In the genomic region with DNA sequence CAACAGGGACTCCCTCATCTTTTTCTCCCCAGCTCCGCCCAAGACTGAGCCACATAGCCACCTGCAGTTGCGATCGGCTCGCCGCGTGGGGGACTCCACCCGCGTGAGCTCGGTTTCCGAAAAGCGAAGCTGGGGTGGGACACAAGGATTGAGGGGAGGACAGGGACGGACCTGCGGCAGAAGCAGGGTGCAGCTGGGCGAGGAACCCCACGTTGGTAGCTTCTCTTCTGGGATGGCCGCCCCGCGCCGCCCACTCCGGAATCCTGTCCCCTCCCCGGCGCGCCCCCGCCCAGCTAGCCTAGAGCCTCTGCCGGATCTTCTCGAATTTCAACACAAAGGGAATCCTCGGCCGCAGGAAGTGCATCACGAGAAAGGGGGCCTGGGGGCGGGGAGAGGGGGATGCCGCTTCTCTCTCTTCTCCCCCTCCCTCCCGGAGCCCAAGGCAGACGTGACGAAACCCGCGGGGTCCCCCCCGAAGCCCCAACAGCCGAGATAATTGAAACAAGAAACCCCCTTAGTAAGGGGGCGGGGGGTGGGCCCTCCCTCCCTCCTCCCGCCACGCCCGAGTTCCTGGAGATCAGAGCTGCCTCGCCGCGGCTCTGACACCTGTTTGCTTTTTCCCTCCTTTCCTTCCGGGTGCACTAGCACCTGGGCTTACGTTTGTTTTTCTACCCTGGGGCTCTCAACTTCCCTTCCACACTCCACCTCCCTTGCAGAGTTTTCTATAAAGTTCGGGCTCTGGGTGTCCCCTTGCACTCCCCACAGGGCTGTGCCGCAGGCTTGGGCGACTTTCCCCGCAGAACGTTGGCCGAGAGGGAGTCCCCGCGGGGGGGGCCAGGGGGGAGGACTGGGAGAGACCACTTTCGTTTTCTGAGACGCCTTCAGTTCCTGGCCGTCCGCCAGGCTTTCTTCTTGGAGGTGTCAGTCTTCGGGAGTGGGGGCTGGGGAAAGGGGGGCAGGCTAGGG, we compare ENCODE assay signal across 8 cellular contexts. TPM values are rescaled to one million over a fixed set of nuclear protein-coding genes. Genes with fewer than 3 reads are reported as not detected.
A peak's percentile ranks its signal among the peaks of the same experiment; 100 is the strongest.
DNase-seq lines count a peak whose midpoint lies in the region; ATAC-seq and TF ChIP-seq lines count a peak whose summit lies in the region.

No MANE protein-coding gene starts in this region.

- H3K36me3 Mint-ChIP-seq in activated naive CD8-positive, alpha-beta T cell treated with anti-CD3 and anti-CD28 coated beads for 36 hours: no peaks in the 10 kb centered on the region

- H3K4me2 ChIP-seq in MM.1S (ENCODE audit: low read depth, low read length) (peak overlapping the region; percentile 93), osteoblast (ENCODE audit: insufficient read depth, low read length) (peak overlapping the region; percentile 82)

- H3K4me1 ChIP-seq in MM.1S (ENCODE audit: low read length): no peaks in the 10 kb centered on the region
- H3K4me1 ChIP-seq in cardiac muscle cell (ENCODE audit: low read depth): no peaks in the 10 kb centered on the region
- no peaks in the 10 kb centered on the region for H3K4me1 ChIP-seq in osteoblast (ENCODE audit: insufficient read depth, low read length)
- H3K4me1 ChIP-seq in thymus (ENCODE audit: control insufficient read depth, insufficient read depth, low read length): peaks cover 8% of the 10 kb centered on the region

- H3K4me3 ChIP-seq in MM.1S (ENCODE audit: low read length) (peak overlapping the region; percentile 72), cardiac muscle cell (peak overlapping the region; percentile 44), osteoblast (ENCODE audit: insufficient read depth, low read length) (peak overlapping the region; percentile 71), thymus (ENCODE audit: low read length) (peak overlapping the region; percentile 50)

- DNase-seq in ELR (ENCODE audit: low read depth) (peak; percentile 34), HCEC 1CT (peak; percentile 17), MM.1S (peak; percentile 83), cardiac muscle cell (ENCODE audit: low read depth in 1 of 2, low spot score in 1 of 2) (peak; percentile 67 to 94), osteoblast (ENCODE audit: insufficient read length, low spot score, missing footprints) (peak; percentile 73)
- DNase-seq in activated naive CD8-positive, alpha-beta T cell treated with anti-CD3 and anti-CD28 coated beads for 36 hours: peak; percentile 73

- H3K4me1 Mint-ChIP-seq in activated naive CD8-positive, alpha-beta T cell treated with anti-CD3 and anti-CD28 coated beads for 36 hours: peaks cover 9% of the 10 kb centered on the region

- H3K4me3 Mint-ChIP-seq in activated naive CD8-positive, alpha-beta T cell treated with anti-CD3 and anti-CD28 coated beads for 36 hours: peak overlapping the region; percentile 90

- H2AFZ ChIP-seq in MM.1S (ENCODE audit: low read length): peak overlapping the region; percentile 83
- peak overlapping the region; percentile 83 for H2AFZ ChIP-seq in osteoblast (ENCODE audit: low read length)

- no peaks in the 10 kb centered on the region for H3K9me3 Mint-ChIP-seq in activated naive CD8-positive, alpha-beta T cell treated with anti-CD3 and anti-CD28 coated beads for 36 hours

- H3K36me3 ChIP-seq in MM.1S (replicated peaks; ENCODE audit: insufficient read depth, low read length) (no peaks in the 10 kb centered on the region), cardiac muscle cell (no peaks in the 10 kb centered on the region), osteoblast (ENCODE audit: insufficient read depth, low read length) (no peaks in the 10 kb centered on the region), thymus (ENCODE audit: control insufficient read depth, insufficient read depth) (no peaks in the 10 kb centered on the region)

- TF ChIP-seq CTCF in MM.1S (IDR thresholded peaks at IDR 0.05; ENCODE audit: low read length) (peak; percentile 67), cardiac muscle cell (IDR thresholded peaks at IDR 0.05; ENCODE audit: low read depth, low read length) (peak; percentile 47), osteoblast (IDR thresholded peaks at IDR 0.05; ENCODE audit: extremely low read depth, low read depth, low read length) (peak; percentile 27)

- H3K79me2 ChIP-seq in MM.1S (ENCODE audit: low read length) (no peaks in the 10 kb centered on the region), osteoblast (ENCODE audit: insufficient read depth, low read length) (no peaks in the 10 kb centered on the region)

- H4K20me1 ChIP-seq in MM.1S (ENCODE audit: insufficient read depth, low read length) (no peaks in the 10 kb centered on the region), osteoblast (ENCODE audit: insufficient read depth, low read length) (no peaks in the 10 kb centered on the region)

- ATAC-seq in SK-N-SH treated with all-trans-retinoic acid at 6 μM for 48 hours: peak; percentile 96

- H3K9me2 ChIP-seq in MM.1S (replicated peaks; ENCODE audit: insufficient read depth, low read length): no peaks in the 10 kb centered on the region

- H3F3A ChIP-seq in MM.1S (ENCODE audit: insufficient read depth, low read length): peaks cover 6% of the 10 kb centered on the region

- H3K9ac ChIP-seq in MM.1S (ENCODE audit: low read length): peak overlapping the region; percentile 57; the same call in 1 of the 2 replicates

- under 1% methylated on average over 60 of the region's 60 CpGs for WGBS in thymus

- H3K27ac ChIP-seq in MM.1S (ENCODE audit: low read length) (peak overlapping the region; percentile 70; the same call in 1 of the 2 replicates), cardiac muscle cell (peak overlapping the region; percentile 3), osteoblast (ENCODE audit: low read depth, low read length) (no peak overlapping the region), thymus (ENCODE audit: low read depth) (peak overlapping the region; percentile 84)

- H3K27me3 ChIP-seq in MM.1S (replicated peaks; ENCODE audit: insufficient read depth, low read length) (peaks cover 17% of the 10 kb centered on the region), cardiac muscle cell (peaks cover 19% of the 10 kb centered on the region), osteoblast (ENCODE audit: insufficient read depth, low read length) (peaks cover 6% of the 10 kb centered on the region), thymus (ENCODE audit: control insufficient read depth, insufficient read depth) (peaks cover 23% of the 10 kb centered on the region)

- H3K27me3 Mint-ChIP-seq in activated naive CD8-positive, alpha-beta T cell treated with anti-CD3 and anti-CD28 coated beads for 36 hours: peaks cover 54% of the 10 kb centered on the region

- H3K27ac Mint-ChIP-seq in activated naive CD8-positive, alpha-beta T cell treated with anti-CD3 and anti-CD28 coated beads for 36 hours: peak overlapping the region; percentile 77

- H3K9me3 ChIP-seq in MM.1S (replicated peaks; ENCODE audit: insufficient read depth, low read length) (no peaks in the 10 kb centered on the region), cardiac muscle cell (ENCODE audit: low read depth) (no peaks in the 10 kb centered on the region), osteoblast (ENCODE audit: low read depth, low read length) (no peaks in the 10 kb centered on the region), thymus (ENCODE audit: control insufficient read depth) (peaks cover 1% of the 10 kb centered on the region)

TF ChIP-seq in SK-N-SH treated with all-trans-retinoic acid at 6 μM for 48 hours, 23 proteins besides CTCF, POLR2A, EP300 and RAD21 (continues in another document):
- TF ChIP-seq ARNTL (CRISPR knock-in tag; IDR thresholded peaks at IDR 0.05; ENCODE audit: borderline replicate concordance, low read depth): no peak
- peak; percentile 13; the same call in 1 of the 2 replicates for TF ChIP-seq TCF4 (CRISPR knock-in tag; IDR thresholded peaks at IDR 0.05; ENCODE audit: borderline replicate concordance)
- TF ChIP-seq, protein P1, sequence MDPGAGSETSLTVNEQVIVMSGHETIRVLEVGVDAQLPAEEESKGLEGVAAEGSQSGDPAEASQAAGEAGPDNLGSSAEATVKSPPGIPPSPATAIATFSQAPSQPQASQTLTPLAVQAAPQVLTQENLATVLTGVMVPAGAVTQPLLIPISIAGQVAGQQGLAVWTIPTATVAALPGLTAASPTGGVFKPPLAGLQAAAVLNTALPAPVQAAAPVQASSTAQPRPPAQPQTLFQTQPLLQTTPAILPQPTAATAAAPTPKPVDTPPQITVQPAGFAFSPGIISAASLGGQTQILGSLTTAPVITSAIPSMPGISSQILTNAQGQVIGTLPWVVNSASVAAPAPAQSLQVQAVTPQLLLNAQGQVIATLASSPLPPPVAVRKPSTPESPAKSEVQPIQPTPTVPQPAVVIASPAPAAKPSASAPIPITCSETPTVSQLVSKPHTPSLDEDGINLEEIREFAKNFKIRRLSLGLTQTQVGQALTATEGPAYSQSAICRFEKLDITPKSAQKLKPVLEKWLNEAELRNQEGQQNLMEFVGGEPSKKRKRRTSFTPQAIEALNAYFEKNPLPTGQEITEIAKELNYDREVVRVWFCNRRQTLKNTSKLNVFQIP (CRISPR knock-in tag; IDR thresholded peaks at IDR 0.05; ENCODE audit: borderline replicate concordance, low read depth): no peak
- TF ChIP-seq, protein P2, sequence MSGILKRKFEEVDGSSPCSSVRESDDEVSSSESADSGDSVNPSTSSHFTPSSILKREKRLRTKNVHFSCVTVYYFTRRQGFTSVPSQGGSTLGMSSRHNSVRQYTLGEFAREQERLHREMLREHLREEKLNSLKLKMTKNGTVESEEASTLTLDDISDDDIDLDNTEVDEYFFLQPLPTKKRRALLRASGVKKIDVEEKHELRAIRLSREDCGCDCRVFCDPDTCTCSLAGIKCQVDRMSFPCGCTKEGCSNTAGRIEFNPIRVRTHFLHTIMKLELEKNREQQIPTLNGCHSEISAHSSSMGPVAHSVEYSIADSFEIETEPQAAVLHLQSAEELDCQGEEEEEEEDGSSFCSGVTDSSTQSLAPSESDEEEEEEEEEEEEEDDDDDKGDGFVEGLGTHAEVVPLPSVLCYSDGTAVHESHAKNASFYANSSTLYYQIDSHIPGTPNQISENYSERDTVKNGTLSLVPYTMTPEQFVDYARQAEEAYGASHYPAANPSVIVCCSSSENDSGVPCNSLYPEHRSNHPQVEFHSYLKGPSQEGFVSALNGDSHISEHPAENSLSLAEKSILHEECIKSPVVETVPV (CRISPR knock-in tag; IDR thresholded peaks at IDR 0.05): no peak
- TF ChIP-seq BACH2 (CRISPR knock-in tag; IDR thresholded peaks at IDR 0.05; ENCODE audit: borderline replicate concordance): no peak
- TF ChIP-seq ZFP3 (CRISPR knock-in tag; IDR thresholded peaks at IDR 0.05): no peak
- 0 out of 2 replicates have a peak, but pooled peaks have one; percentile 25 for TF ChIP-seq SNAI2 (CRISPR knock-in tag; IDR thresholded peaks at IDR 0.05)

RNA-seq across cellular contexts. Expression of a gene that starts 1.3 kb away (rescaled TPM):
- total RNA-seq in activated naive CD8-positive, alpha-beta T cell treated with anti-CD3 and anti-CD28 coated beads for 36 hours: under 1 TPM in 1 of 2 experiments, not detected in 1; 0.04 TPM
- 0.07 and 0.86 TPM in 2 replicates for total RNA-seq in cardiac muscle cell
- polyA plus RNA-seq in cardiac muscle cell: 0.19 TPM in 1 of 2 replicates, not detected in the other
- total RNA-seq in osteoblast: not detected in 2 replicates
- 0.80 TPM for polyA plus RNA-seq in thymus

Comparison
In these comparisons a context has a peak if more than half of its experiments do, and no peak if none do; other contexts are left out.
1. DNase-seq: peak in every context shown above with its lines; median percentile 83 in MM.1S; 80 in cardiac muscle cell; 73 in activated naive CD8-positive, alpha-beta T cell treated with anti-CD3 and anti-CD28 coated beads for 36 hours; 73 in osteoblast; 34 in ELR; 17 in HCEC 1CT.